Comparison of ENCODE assay signal across 14 cellular contexts in genomic region chr16:694187-694862, GRCh38. TPM values are rescaled to one million over a fixed set of nuclear protein-coding genes. Genes with fewer than 3 reads are reported as not detected.
DNase-seq lines count a peak whose midpoint lies in the region; ATAC-seq, FAIRE-seq and TF ChIP-seq lines count a peak whose summit lies in the region.
"Had no signal": no experiment of that assay in that cellular context is flagged by ENCODE, and none has a peak within 500 bp of the region (broad histone marks: within the 10 kb centered on the region; RNA-seq: fewer than 3 reads in every experiment).

No MANE protein-coding gene starts in this region.

- POLR2A ChIA-PET in A549 (lab: Yijun Ruan, JAX): no interaction called here
- POLR2A ChIA-PET in activated CD8-positive, alpha-beta T cell treated with anti-CD3 and anti-CD28 coated beads, Interleukin-2, amount 10 ng/mL, durations not matched to agents 7 days and 5 days (lab: Charles Lee): no interaction called here

- FAIRE-seq in A549 (lab: Jason Lieb, UNC): no peak
- FAIRE-seq: D721Med had no signal

- no peak for ATAC-seq in A549
- no peak for ATAC-seq in activated CD8-positive, alpha-beta T cell treated with anti-CD3 and anti-CD28 coated beads, Interleukin-2, amount 10 ng/mL, durations not matched to agents 7 days and 5 days
- no peak for ATAC-seq in left cardiac atrium

- CTCF ChIA-PET in A549 (lab: Yijun Ruan, JAX): interaction anchor here (1.0 to 2.1 kb wide), 4 partner anchors 13 to 91 kb away, joined by 4 to 5 read pairs (median 4); no protein-coding TSS in a partner anchor
- CTCF ChIA-PET in activated CD8-positive, alpha-beta T cell treated with anti-CD3 and anti-CD28 coated beads, Interleukin-2, amount 10 ng/mL, durations not matched to agents 7 days and 5 days (lab: Charles Lee): interaction anchor here (1.5 to 1.9 kb wide), 2 partner anchors 18 to 26 kb away, joined by 5 to 6 read pairs; no protein-coding TSS in a partner anchor

- TF ChIP-seq CTCF in A549 (IDR thresholded peaks at IDR 0.05) (no peak), tibial nerve (IDR thresholded peaks at IDR 0.05) (no peak)

- H3K4me3 ChIP-seq in A549 (peak overlapping the region; percentile 37), iPS-18a (ENCODE audit: low read length) (peak overlapping the region; percentile 51), MG63 (no peak overlapping the region), tibial nerve (peak overlapping the region in 1 of 4 donors; percentile 27)

- DNase-seq in A549 (ENCODE audit: low read depth in 1 of 2, low spot score in 1 of 2): no peak
- no peak for DNase-seq in activated CD8-positive, alpha-beta T cell treated with anti-CD3 and anti-CD28 coated beads, Interleukin-2, amount 10 ng/mL, durations not matched to agents 7 days and 5 days
- no peak for DNase-seq in MG63
- DNase-seq in tibial nerve (ENCODE audit: low spot score in 2 of 2): no peak
- DNase-seq in left cardiac atrium: no peak
- no peak for DNase-seq in G401 (ENCODE audit: low spot score)
- DNase-seq: HCEC 1CT, heart left ventricle, NCI-H1694, Right ventricle myocardium superior had no signal

- H3K27me3 Mint-ChIP-seq in activated CD8-positive, alpha-beta T cell treated with anti-CD3 and anti-CD28 coated beads, Interleukin-2, amount 10 ng/mL, durations not matched to agents 7 days and 5 days (ENCODE audit: low read depth): peaks cover 21% of the 10 kb centered on the region

- H3K36me3 Mint-ChIP-seq in activated CD8-positive, alpha-beta T cell treated with anti-CD3 and anti-CD28 coated beads, Interleukin-2, amount 10 ng/mL, durations not matched to agents 7 days and 5 days (ENCODE audit: low read depth): no peaks in the 10 kb centered on the region
- H3K36me3 Mint-ChIP-seq: type B pancreatic cell had no signal

- no peak for TF ChIP-seq EP300 in A549 (IDR thresholded peaks at IDR 0.05)
- TF ChIP-seq EP300 in tibial nerve (IDR thresholded peaks at IDR 0.05): no peak

- H3K4me1 ChIP-seq in A549: peaks cover 22% of the 10 kb centered on the region; the same call in 2 of the 3 replicates
- no peaks in the 10 kb centered on the region for H3K4me1 ChIP-seq in ES-I3 (ENCODE audit: insufficient read depth, low read length)
- no peaks in the 10 kb centered on the region for H3K4me1 ChIP-seq in iPS-18a (ENCODE audit: control insufficient read depth, low read depth, low read length)
- peaks cover 0 to 36% (median 20%) of the 10 kb centered on the region in 4 donors for H3K4me1 ChIP-seq in tibial nerve

- intact Hi-C loops in left cardiac atrium (cut with DNase I): no loop called here

- peak overlapping the region in 1 of 2 experiments; percentile 76; a peak in 3 of 6 replicates for H3K27ac ChIP-seq in A549
- H3K27ac ChIP-seq in iPS-18a (ENCODE audit: low read length): no peak overlapping the region
- no peak overlapping the region for H3K27ac ChIP-seq in tibial nerve
- H3K27ac ChIP-seq: heart left ventricle had no signal

- peaks cover 37% of the 10 kb centered on the region for H3K4me1 Mint-ChIP-seq in activated CD8-positive, alpha-beta T cell treated with anti-CD3 and anti-CD28 coated beads, Interleukin-2, amount 10 ng/mL, durations not matched to agents 7 days and 5 days (ENCODE audit: low read depth)

- H3K4me3 Mint-ChIP-seq in activated CD8-positive, alpha-beta T cell treated with anti-CD3 and anti-CD28 coated beads, Interleukin-2, amount 10 ng/mL, durations not matched to agents 7 days and 5 days: peak overlapping the region; percentile 56
- H3K4me3 Mint-ChIP-seq: type B pancreatic cell had no signal

- TF ChIP-seq RAD21 in A549 (conservative IDR thresholded peaks at IDR 0.05 in 1 of 2, IDR thresholded peaks at IDR 0.05 in 1 of 2): no peak

- H3K9me3 Mint-ChIP-seq in activated CD8-positive, alpha-beta T cell treated with anti-CD3 and anti-CD28 coated beads, Interleukin-2, amount 10 ng/mL, durations not matched to agents 7 days and 5 days (ENCODE audit: insufficient read depth): no peaks in the 10 kb centered on the region
- H3K9me3 Mint-ChIP-seq: type B pancreatic cell had no signal

- WGBS in A549 (ENCODE audit: missing lambda C conversion rate): 22% methylated on average over 20 of the region's 64 CpGs
- WGBS in tibial nerve, 2 donors: 2 to 3% methylated on average over 16 to 28 of the region's 64 CpGs

- TF ChIP-seq POLR2A in A549 (IDR thresholded peaks at IDR 0.05; ENCODE audit: low read length) (no peak), tibial nerve (IDR thresholded peaks at IDR 0.05) (no peak)

- H3K4me2 ChIP-seq in A549: peak overlapping the region; percentile 91

- H3K9me3 ChIP-seq in A549: no peaks in the 10 kb centered on the region
- no peaks in the 10 kb centered on the region for H3K9me3 ChIP-seq in ES-I3 (ENCODE audit: control insufficient read depth, insufficient read depth, low read length)
- no peaks in the 10 kb centered on the region for H3K9me3 ChIP-seq in iPS-18a (ENCODE audit: control insufficient read depth, low read depth, low read length)
- H3K9me3 ChIP-seq in MG63: no peaks in the 10 kb centered on the region
- no peaks in the 10 kb centered on the region for H3K9me3 ChIP-seq in tibial nerve
- H3K9me3 ChIP-seq: heart left ventricle had no signal

- no peak overlapping the region for H3K27ac Mint-ChIP-seq in activated CD8-positive, alpha-beta T cell treated with anti-CD3 and anti-CD28 coated beads, Interleukin-2, amount 10 ng/mL, durations not matched to agents 7 days and 5 days
- H3K27ac Mint-ChIP-seq: type B pancreatic cell had no signal

- H3K36me3 ChIP-seq in ES-I3 (ENCODE audit: insufficient read depth, low read length): no peaks in the 10 kb centered on the region
- no peaks in the 10 kb centered on the region for H3K36me3 ChIP-seq in iPS-18a (ENCODE audit: control insufficient read depth, low read depth, low read length)
- H3K36me3 ChIP-seq in MG63: no peaks in the 10 kb centered on the region
- peaks cover 0 to 8% (median 0%) of the 10 kb centered on the region in 3 donors for H3K36me3 ChIP-seq in tibial nerve
- H3K36me3 ChIP-seq: heart left ventricle had no signal

- in situ Hi-C loops in G401 (cut with HindIII; ENCODE audit: low sequenced_read_pairs): no loop called here

- H3K27me3 ChIP-seq in iPS-18a (ENCODE audit: control insufficient read depth, insufficient read depth, low read length) (peaks cover 82% of the 10 kb centered on the region), MG63 (peaks cover 44% of the 10 kb centered on the region), tibial nerve (peaks cover 0 to 64% of the 10 kb centered on the region in 2 donors)

- H3K9ac ChIP-seq in ES-I3 (ENCODE audit: low read depth, low read length): peak overlapping the region; percentile 41
- no peak overlapping the region for H3K9ac ChIP-seq in iPS-18a (ENCODE audit: low read length)

RNA-seq across cellular contexts. Expression of gene WDR24, which starts 4.1 kb away (rescaled TPM):
- polyA plus RNA-seq in A549 (2011; rRNA removed) (2.7 and 3.0 TPM in 2 replicates), A549 (2017; fragmentation: RNase III; extraction: RNeasy Plus Mini Kit Qiagen cat#74134 plus additional on column Dnase treatment) (5.6 to 7.6 TPM (median 6.6 TPM) in 3 replicates)
- polyA plus RNA-seq in A549 (2012; cell fraction: cytosol; rRNA removed): 7.4 and 8.0 TPM in 2 replicates
- 35.9 and 47.7 TPM in 2 replicates for polyA plus RNA-seq in A549 (2012; cell fraction: nucleus; rRNA removed)
- polyA minus RNA-seq in A549 (2011; rRNA and poly(A)+ RNA removed): 2.8 and 5.1 TPM in 2 replicates
- total RNA-seq in activated CD8-positive, alpha-beta T cell treated with anti-CD3 and anti-CD28 coated beads, Interleukin-2, amount 10 ng/mL, durations not matched to agents 7 days and 5 days: 10 to 100 TPM; 16.9 to 19.4 TPM
- 8.0 and 8.2 TPM in 2 replicates for total RNA-seq in MG63 (2014; rRNA removed; shearing (Covaris generic); ENCODE audit: low replicate concordance)
- total RNA-seq in tibial nerve (10 to 100 TPM; 13.1 to 18.2 (median 15.8) TPM), left cardiac atrium (1 to 10 TPM; 8.2 TPM)
- total RNA-seq in G401 (2014; rRNA removed; shearing (Covaris generic)): 6.2 and 7.9 TPM in 2 replicates

RNA-seq across cellular contexts. Expression of gene JMJD8, which starts 10.2 kb away (rescaled TPM):
- polyA plus RNA-seq in A549 (2011; rRNA removed) (37.5 and 43.8 TPM in 2 replicates), A549 (2017; fragmentation: RNase III; extraction: RNeasy Plus Mini Kit Qiagen cat#74134 plus additional on column Dnase treatment) (72.6 to 77.0 TPM (median 73.7 TPM) in 3 replicates)
- polyA plus RNA-seq in A549 (2012; cell fraction: cytosol; rRNA removed): 109 and 141 TPM in 2 replicates
- 182 and 269 TPM in 2 replicates for polyA plus RNA-seq in A549 (2012; cell fraction: nucleus; rRNA removed)
- 33.6 and 39.1 TPM in 2 replicates for polyA minus RNA-seq in A549 (2011; rRNA and poly(A)+ RNA removed)
- total RNA-seq in activated CD8-positive, alpha-beta T cell treated with anti-CD3 and anti-CD28 coated beads, Interleukin-2, amount 10 ng/mL, durations not matched to agents 7 days and 5 days: 10 to 100 TPM; 36.1 to 39.0 TPM
- total RNA-seq in MG63 (2014; rRNA removed; shearing (Covaris generic); ENCODE audit: low replicate concordance): 15.1 and 66.3 TPM in 2 replicates
- total RNA-seq in tibial nerve (100 to 1,000 TPM in 2 of 4 donors, 10 to 100 TPM in 2; 83.1 to 119 (median 101) TPM), left cardiac atrium (10 to 100 TPM; 45.5 to 48.9 TPM)
- 3.8 and 4.0 TPM in 2 replicates for total RNA-seq in G401 (2014; rRNA removed; shearing (Covaris generic))

RNA-seq across cellular contexts. Expression of gene FBXL16, which starts 11.3 kb away (rescaled TPM):
- polyA plus RNA-seq in A549 (2011; rRNA removed) (0.53 and 0.54 TPM in 2 replicates), A549 (2017; fragmentation: RNase III; extraction: RNeasy Plus Mini Kit Qiagen cat#74134 plus additional on column Dnase treatment) (1.1 to 1.4 TPM (median 1.2 TPM) in 3 replicates)
- 1.1 and 2.4 TPM in 2 replicates for polyA plus RNA-seq in A549 (2012; cell fraction: cytosol; rRNA removed)
- 2.4 and 4.1 TPM in 2 replicates for polyA plus RNA-seq in A549 (2012; cell fraction: nucleus; rRNA removed)
- 0.21 and 0.29 TPM in 2 replicates for polyA minus RNA-seq in A549 (2011; rRNA and poly(A)+ RNA removed)
- total RNA-seq in activated CD8-positive, alpha-beta T cell treated with anti-CD3 and anti-CD28 coated beads, Interleukin-2, amount 10 ng/mL, durations not matched to agents 7 days and 5 days: 1 to 10 TPM; 5.9 to 7.3 TPM
- total RNA-seq in MG63 (2014; rRNA removed; shearing (Covaris generic); ENCODE audit: low replicate concordance): 0.16 and 0.67 TPM in 2 replicates
- total RNA-seq in tibial nerve (1 to 10 TPM; 1.5 to 5.7 (median 3.5) TPM), left cardiac atrium (1 to 10 TPM in 1 of 2 donors, under 1 TPM in 1; 0.32 to 1.0 TPM)
- total RNA-seq in G401 (2014; rRNA removed; shearing (Covaris generic)): 14.6 and 19.4 TPM in 2 replicates
- total RNA-seq: Right ventricle myocardium superior had no signal

RNA-seq across cellular contexts. Expression of gene STUB1, which starts 14.1 kb away (rescaled TPM):
- polyA plus RNA-seq in A549 (2011; rRNA removed): 53.2 and 60.6 TPM in 2 replicates
- polyA plus RNA-seq in A549 (2012; cell fraction: cytosol; rRNA removed): 134 and 143 TPM in 2 replicates
- 123 and 167 TPM in 2 replicates for polyA plus RNA-seq in A549 (2012; cell fraction: nucleus; rRNA removed)
- 90.0 to 93.5 TPM (median 90.4 TPM) in 3 replicates for polyA plus RNA-seq in A549 (2017; fragmentation: RNase III; extraction: RNeasy Plus Mini Kit Qiagen cat#74134 plus additional on column Dnase treatment)
- 18.1 and 28.3 TPM in 2 replicates for polyA minus RNA-seq in A549 (2011; rRNA and poly(A)+ RNA removed)
- total RNA-seq in activated CD8-positive, alpha-beta T cell treated with anti-CD3 and anti-CD28 coated beads, Interleukin-2, amount 10 ng/mL, durations not matched to agents 7 days and 5 days: 10 to 100 TPM; 80.4 to 86.4 TPM
- 301 and 418 TPM in 2 replicates for total RNA-seq in MG63 (2014; rRNA removed; shearing (Covaris generic); ENCODE audit: low replicate concordance)
- total RNA-seq in tibial nerve: 100 to 1,000 TPM; 152 to 213 (median 186) TPM
- 100 to 1,000 TPM in 1 of 2 donors, 10 to 100 TPM in 1; 89.1 to 101 TPM for total RNA-seq in left cardiac atrium
- 145 and 207 TPM in 2 replicates for total RNA-seq in G401 (2014; rRNA removed; shearing (Covaris generic))

RNA-seq across cellular contexts. Expression of gene RHBDL1, which starts 18.9 kb away (rescaled TPM):
- polyA plus RNA-seq in A549 (2011; rRNA removed): 0.56 and 0.75 TPM in 2 replicates
- 1.5 and 1.8 TPM in 2 replicates for polyA plus RNA-seq in A549 (2012; cell fraction: cytosol; rRNA removed)
- 19.1 and 19.7 TPM in 2 replicates for polyA plus RNA-seq in A549 (2012; cell fraction: nucleus; rRNA removed)
- polyA plus RNA-seq in A549 (2017; fragmentation: RNase III; extraction: RNeasy Plus Mini Kit Qiagen cat#74134 plus additional on column Dnase treatment): 1.2 to 1.6 TPM (median 1.4 TPM) in 3 replicates
- 0.12 and 0.29 TPM in 2 replicates for polyA minus RNA-seq in A549 (2011; rRNA and poly(A)+ RNA removed)
- 1 to 10 TPM; 1.4 to 1.9 TPM for total RNA-seq in activated CD8-positive, alpha-beta T cell treated with anti-CD3 and anti-CD28 coated beads, Interleukin-2, amount 10 ng/mL, durations not matched to agents 7 days and 5 days
- 0.16 TPM in 1 of 2 replicates, not detected in the other for total RNA-seq in MG63 (2014; rRNA removed; shearing (Covaris generic); ENCODE audit: low replicate concordance)
- 1 to 10 TPM in 3 of 4 donors, under 1 TPM in 1; 0.90 to 3.5 (median 1.9) TPM for total RNA-seq in tibial nerve
- total RNA-seq in left cardiac atrium: 1 to 10 TPM; 1.2 TPM
- total RNA-seq in G401 (2014; rRNA removed; shearing (Covaris generic)): 1.1 and 1.5 TPM in 2 replicates
